8 cellular contexts compared by ENCODE assay signal in the genomic region with DNA sequence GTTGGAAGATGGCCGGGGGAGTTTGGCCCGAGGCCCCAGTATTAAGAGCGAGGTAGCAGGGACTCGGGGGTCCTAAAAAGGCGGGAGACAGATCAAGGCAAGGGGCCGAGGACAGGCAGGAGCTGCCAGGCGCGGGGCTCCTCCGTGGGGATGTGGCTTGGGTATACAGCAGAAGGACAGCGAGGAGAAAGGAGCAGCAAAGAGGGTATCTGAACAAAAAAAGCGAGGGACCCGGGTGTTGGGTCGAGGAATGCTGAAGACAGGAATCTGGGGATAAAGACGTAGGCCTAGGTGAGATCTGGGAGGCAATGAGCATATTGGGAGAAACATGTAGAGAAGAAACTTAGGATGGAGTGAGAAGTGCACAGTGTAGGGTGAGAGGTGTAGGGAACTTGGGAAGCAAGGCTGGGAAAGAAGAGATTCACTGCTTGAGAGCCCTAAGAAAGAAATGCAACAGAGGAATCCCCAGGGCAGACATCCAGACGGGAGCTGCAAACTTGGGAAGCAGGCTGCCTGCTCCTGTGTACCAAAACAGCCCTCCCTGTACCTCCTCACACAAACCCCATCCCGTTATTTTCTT. TPM values are rescaled to one million over a fixed set of nuclear protein-coding genes. Genes with fewer than 3 reads are reported as not detected.
A peak's percentile ranks its signal among the peaks of the same experiment; 100 is the strongest.
DNase-seq lines count a peak whose midpoint lies in the region; ATAC-seq, FAIRE-seq and TF ChIP-seq lines count a peak whose summit lies in the region.

No MANE protein-coding gene starts in this region.

- POLR2A ChIA-PET in WTC11 (lab: Charles Lee): interaction anchor here (0.6 to 2.8 kb wide), 4 partner anchors 11 to 34 kb away, joined by 3 to 22 read pairs (median 13); a partner anchor contains a TSS

- DNase-seq in NCI-H510A treated with DMSO at 0.1 percent for 48 hours (lab: John Stamatoyannopoulos, UW) (peak; percentile 37), NCI-H510A (lab: John Stamatoyannopoulos, UW) (no peak), WTC11 (ENCODE audit: low spot score) (no peak), pancreas (no peak), GOT3 (lab: John Stamatoyannopoulos, UW) (no peak), NCI-H82 treated with DMSO at 0.1 percent for 48 hours (lab: John Stamatoyannopoulos, UW; ENCODE audit: unreplicated experiment) (no peak)

- no peaks in the 10 kb centered on the region; the same call in 1 of the 2 replicates for H3K27me3 Mint-ChIP-seq in WTC11 (ENCODE audit: low read depth)

- H3K9me3 Mint-ChIP-seq in WTC11: no peaks in the 10 kb centered on the region

- H3K4me1 ChIP-seq in gastroesophageal sphincter (peaks cover 0 to 23% (median 0%) of the 10 kb centered on the region in 3 donors), pancreas (no peaks in the 10 kb centered on the region)

- intact Hi-C loops in pancreas (cut with DNase I): no loop called here

- CTCF ChIA-PET in WTC11 (lab: Charles Lee): interaction anchor here (0.6 to 2.5 kb wide), 4 partner anchors 11 to 1235 kb away, joined by 3 to 49 read pairs (median 4); a partner anchor contains a TSS

- no peaks in the 10 kb centered on the region for H3K9me3 ChIP-seq in gastroesophageal sphincter
- H3K9me3 ChIP-seq in pancreas: no peaks in the 10 kb centered on the region

- H3K4me3 Mint-ChIP-seq in WTC11: peak overlapping the region; percentile 84

- H3K27me3 ChIP-seq in gastroesophageal sphincter (no peaks in the 10 kb centered on the region), pancreas (no peaks in the 10 kb centered on the region)

- H3K27ac ChIP-seq in gastroesophageal sphincter (peak overlapping the region; percentile 78 to 97 (median 96)), pancreas (peak overlapping the region; percentile 73 to 88 (median 83))

- TF ChIP-seq POLR2A in gastroesophageal sphincter (IDR thresholded peaks at IDR 0.05): no peak

- no peak for TF ChIP-seq EP300 in gastroesophageal sphincter (IDR thresholded peaks at IDR 0.05)

- no peak for TF ChIP-seq CTCF in WTC11 (IDR thresholded peaks at IDR 0.05)
- TF ChIP-seq CTCF in gastroesophageal sphincter (IDR thresholded peaks at IDR 0.05): no peak
- no peak for TF ChIP-seq CTCF in pancreas (IDR thresholded peaks at IDR 0.05)

- H3K4me3 ChIP-seq in gastroesophageal sphincter: peak overlapping the region; percentile 79 to 84
- peak overlapping the region; percentile 55 to 80 (median 75) for H3K4me3 ChIP-seq in pancreas

- peaks cover 0 to 36% of the 10 kb centered on the region in 2 donors for H3K36me3 ChIP-seq in gastroesophageal sphincter
- peaks cover 0 to 2% (median 0%) of the 10 kb centered on the region in 3 donors for H3K36me3 ChIP-seq in pancreas

- H3K27ac Mint-ChIP-seq in WTC11: peak overlapping the region; percentile 82

- ATAC-seq in HG03064 (IDR thresholded peaks at IDR 0.05; ENCODE audit: low read depth, unreplicated experiment): peak; percentile 22
- peak; percentile 45 for ATAC-seq in WTC11
- peak; percentile 23 for ATAC-seq in gastroesophageal sphincter
- ATAC-seq in pancreas: peak; percentile 18 to 30 (median 23)

- 0 to 1% methylated on average over 11 to 16 of the region's 16 CpGs for WGBS in gastroesophageal sphincter (ENCODE audit: low coverage in 1 of 2), 2 donors
- WGBS in pancreas, 2 donors: 2% methylated on average over 16 of the region's 16 CpGs

- peaks cover 19% of the 10 kb centered on the region for H3K4me1 Mint-ChIP-seq in WTC11

- H3K36me3 Mint-ChIP-seq in WTC11: peaks cover 18% of the 10 kb centered on the region

- no peak for FAIRE-seq in pancreas (lab: Jason Lieb, UNC)

TF ChIP-seq in WTC11, 78 proteins besides CTCF, POLR2A, EP300 and RAD21 (continues in another document):
- TF ChIP-seq EMX1 (CRISPR knock-in tag; IDR thresholded peaks at IDR 0.05) (peak; percentile 60; the same call in 1 of the 2 replicates), TEAD1 (CRISPR knock-in tag; IDR thresholded peaks at IDR 0.05) (no peak), NFE2L1 (CRISPR knock-in tag; IDR thresholded peaks at IDR 0.05) (0 out of 2 replicates have a peak, but pooled peaks have one; percentile 28), SMAD3 (CRISPR knock-in tag; IDR thresholded peaks at IDR 0.05; ENCODE audit: borderline replicate concordance) (no peak), NR2C2 (CRISPR knock-in tag; IDR thresholded peaks at IDR 0.05) (no peak), TP53 (CRISPR knock-in tag; IDR thresholded peaks at IDR 0.05) (no peak), ZNF121 (CRISPR knock-in tag; IDR thresholded peaks at IDR 0.05) (no peak), MXD4 (CRISPR knock-in tag; IDR thresholded peaks at IDR 0.05; ENCODE audit: borderline replicate concordance) (no peak)
- TF ChIP-seq, protein P1, sequence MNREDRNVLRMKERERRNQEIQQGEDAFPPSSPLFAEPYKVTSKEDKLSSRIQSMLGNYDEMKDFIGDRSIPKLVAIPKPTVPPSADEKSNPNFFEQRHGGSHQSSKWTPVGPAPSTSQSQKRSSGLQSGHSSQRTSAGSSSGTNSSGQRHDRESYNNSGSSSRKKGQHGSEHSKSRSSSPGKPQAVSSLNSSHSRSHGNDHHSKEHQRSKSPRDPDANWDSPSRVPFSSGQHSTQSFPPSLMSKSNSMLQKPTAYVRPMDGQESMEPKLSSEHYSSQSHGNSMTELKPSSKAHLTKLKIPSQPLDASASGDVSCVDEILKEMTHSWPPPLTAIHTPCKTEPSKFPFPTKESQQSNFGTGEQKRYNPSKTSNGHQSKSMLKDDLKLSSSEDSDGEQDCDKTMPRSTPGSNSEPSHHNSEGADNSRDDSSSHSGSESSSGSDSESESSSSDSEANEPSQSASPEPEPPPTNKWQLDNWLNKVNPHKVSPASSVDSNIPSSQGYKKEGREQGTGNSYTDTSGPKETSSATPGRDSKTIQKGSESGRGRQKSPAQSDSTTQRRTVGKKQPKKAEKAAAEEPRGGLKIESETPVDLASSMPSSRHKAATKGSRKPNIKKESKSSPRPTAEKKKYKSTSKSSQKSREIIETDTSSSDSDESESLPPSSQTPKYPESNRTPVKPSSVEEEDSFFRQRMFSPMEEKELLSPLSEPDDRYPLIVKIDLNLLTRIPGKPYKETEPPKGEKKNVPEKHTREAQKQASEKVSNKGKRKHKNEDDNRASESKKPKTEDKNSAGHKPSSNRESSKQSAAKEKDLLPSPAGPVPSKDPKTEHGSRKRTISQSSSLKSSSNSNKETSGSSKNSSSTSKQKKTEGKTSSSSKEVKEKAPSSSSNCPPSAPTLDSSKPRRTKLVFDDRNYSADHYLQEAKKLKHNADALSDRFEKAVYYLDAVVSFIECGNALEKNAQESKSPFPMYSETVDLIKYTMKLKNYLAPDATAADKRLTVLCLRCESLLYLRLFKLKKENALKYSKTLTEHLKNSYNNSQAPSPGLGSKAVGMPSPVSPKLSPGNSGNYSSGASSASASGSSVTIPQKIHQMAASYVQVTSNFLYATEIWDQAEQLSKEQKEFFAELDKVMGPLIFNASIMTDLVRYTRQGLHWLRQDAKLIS (CRISPR knock-in tag; IDR thresholded peaks at IDR 0.05; ENCODE audit: borderline replicate concordance): no peak
- TF ChIP-seq, protein P2, sequence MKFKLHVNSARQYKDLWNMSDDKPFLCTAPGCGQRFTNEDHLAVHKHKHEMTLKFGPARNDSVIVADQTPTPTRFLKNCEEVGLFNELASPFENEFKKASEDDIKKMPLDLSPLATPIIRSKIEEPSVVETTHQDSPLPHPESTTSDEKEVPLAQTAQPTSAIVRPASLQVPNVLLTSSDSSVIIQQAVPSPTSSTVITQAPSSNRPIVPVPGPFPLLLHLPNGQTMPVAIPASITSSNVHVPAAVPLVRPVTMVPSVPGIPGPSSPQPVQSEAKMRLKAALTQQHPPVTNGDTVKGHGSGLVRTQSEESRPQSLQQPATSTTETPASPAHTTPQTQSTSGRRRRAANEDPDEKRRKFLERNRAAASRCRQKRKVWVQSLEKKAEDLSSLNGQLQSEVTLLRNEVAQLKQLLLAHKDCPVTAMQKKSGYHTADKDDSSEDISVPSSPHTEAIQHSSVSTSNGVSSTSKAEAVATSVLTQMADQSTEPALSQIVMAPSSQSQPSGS (CRISPR knock-in tag; IDR thresholded peaks at IDR 0.05; ENCODE audit: borderline replicate concordance, low read depth): no peak
- TF ChIP-seq, protein P3, sequence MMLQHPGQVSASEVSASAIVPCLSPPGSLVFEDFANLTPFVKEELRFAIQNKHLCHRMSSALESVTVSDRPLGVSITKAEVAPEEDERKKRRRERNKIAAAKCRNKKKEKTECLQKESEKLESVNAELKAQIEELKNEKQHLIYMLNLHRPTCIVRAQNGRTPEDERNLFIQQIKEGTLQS (CRISPR knock-in tag; conservative IDR thresholded peaks at IDR 0.05): no peak

RNA-seq across cellular contexts. Expression of a gene that starts 10.9 kb away (rescaled TPM):
- total RNA-seq in WTC11 (2021) (20.3 to 23.2 TPM (median 23.2 TPM) in 3 replicates), gastroesophageal sphincter (10 to 100 TPM; 17.3 to 30.7 (median 24.0) TPM), pancreas (10 to 100 TPM in 3 of 6 donors, 1 to 10 TPM in 3; 6.0 to 17.4 (median 9.2) TPM)
- 10 to 100 TPM; 15.4 to 20.4 TPM for polyA plus RNA-seq in pancreas

RNA-seq across cellular contexts. Expression of a gene that starts 12.9 kb away (rescaled TPM):
- total RNA-seq in WTC11 (2021) (13.6 to 14.9 TPM (median 14.8 TPM) in 3 replicates), gastroesophageal sphincter (1 to 10 TPM; 5.1 to 7.3 (median 6.5) TPM), pancreas (1 to 10 TPM; 2.4 to 5.0 (median 3.1) TPM)
- 1 to 10 TPM; 1.8 to 3.7 TPM for polyA plus RNA-seq in pancreas

RNA-seq across cellular contexts. Expression of a gene that starts 33.7 kb away (rescaled TPM):
- total RNA-seq in WTC11 (2021): 66.4 to 77.2 TPM (median 73.4 TPM) in 3 replicates
- total RNA-seq in gastroesophageal sphincter: 1,000 to 10,000 TPM in 2 of 4 donors, 100 to 1,000 TPM in 2; 295 to 1,263 (median 759) TPM
- total RNA-seq in pancreas: 10 to 100 TPM; 13.8 to 37.2 (median 27.5) TPM
- 100 to 1,000 TPM; 438 to 593 TPM for polyA plus RNA-seq in pancreas

RNA-seq across cellular contexts. Expression of a gene that starts 34.1 kb away (rescaled TPM):
- total RNA-seq in WTC11 (2021) (55.0 to 65.8 TPM (median 64.3 TPM) in 3 replicates), gastroesophageal sphincter (100 to 1,000 TPM; 113 to 169 (median 142) TPM), pancreas (10 to 100 TPM; 25.8 to 76.8 (median 37.6) TPM)
- 10 to 100 TPM; 19.8 to 37.1 TPM for polyA plus RNA-seq in pancreas

RNA-seq across cellular contexts. Expression of a gene that starts 41.4 kb away (rescaled TPM):
- 37.6 to 44.1 TPM (median 43.1 TPM) in 3 replicates for total RNA-seq in WTC11 (2021)
- total RNA-seq in gastroesophageal sphincter: 10 to 100 TPM; 22.1 to 54.4 (median 31.2) TPM
- total RNA-seq in pancreas: 10 to 100 TPM in 2 of 6 donors, 1 to 10 TPM in 4; 6.6 to 13.3 (median 9.7) TPM
- polyA plus RNA-seq in pancreas: 10 to 100 TPM in 1 of 2 donors, 1 to 10 TPM in 1; 5.7 to 19.8 TPM
